ENCODE assay signal across 13 cellular contexts in genomic region chr4:129377131-129377845, GRCh38.
"Had no signal": no experiment of that assay in that cellular context is flagged by ENCODE, and none has a peak within 500 bp of the region (broad histone marks: within the 10 kb centered on the region; RNA-seq: fewer than 3 reads in every experiment).

No MANE protein-coding gene starts in this region.

- ATAC-seq: activated T-cell treated with anti-CD3 and anti-CD28 coated beads, Interleukin-2, amount 50 U/mL, for 72 hours had no signal

- H3K27ac ChIP-seq: parathyroid adenoma, stomach, thoracic aorta, VCaP had no signal

- DNase-seq: activated CD4-positive, alpha-beta memory T cell treated with anti-CD3 and anti-CD28 coated beads for 36 hours; activated gamma-delta T cell treated with Interleukin-2 at 50 U/mL for 16 hours; activated naive CD8-positive, alpha-beta T cell treated with anti-CD3 and anti-CD28 coated beads for 36 hours; activated T-cell treated with anti-CD3 and anti-CD28 coated beads, Interleukin-2, amount 50 U/mL, for 72 hours; kidney glomerular epithelial cell; midbrain; retina; stimulated activated CD4-positive, alpha-beta T cell treated with anti-CD3 and anti-CD28 coated beads, Interleukin-4, amount 100 ng/mL, for 1 hour; stomach; T-helper 2 cell had no signal

- H3K79me2 ChIP-seq: parathyroid adenoma had no signal

- H3K27me3 ChIP-seq: stomach had no signal

- H3K4me3 ChIP-seq: stomach, thoracic aorta had no signal

- H2AFZ ChIP-seq: parathyroid adenoma had no signal

- H3K36me3 ChIP-seq: stomach, thoracic aorta had no signal

- H3K9me3 ChIP-seq: stomach, thoracic aorta had no signal

- H3K9ac ChIP-seq: parathyroid adenoma had no signal

- H3K4me1 ChIP-seq: parathyroid adenoma, stomach had no signal
